7 cellular contexts compared by ENCODE assay signal in genomic region chr19:39845621-39846175, GRCh38. TPM values are rescaled to one million over a fixed set of nuclear protein-coding genes. Genes with fewer than 3 reads are reported as not detected.
DNase-seq lines count a peak whose midpoint lies in the region; ATAC-seq and TF ChIP-seq lines count a peak whose summit lies in the region.

No MANE protein-coding gene starts in this region.

- H2BK5ac ChIP-seq in neuronal stem cell (ENCODE audit: low read length): no peak overlapping the region

- ATAC-seq in GM18867 (IDR thresholded peaks at IDR 0.05; ENCODE audit: unreplicated experiment): no peak

- H3K14ac ChIP-seq in neuronal stem cell (ENCODE audit: low read length): no peak overlapping the region

- TF ChIP-seq CTCF in fibroblast of mammary gland (conservative IDR thresholded peaks at IDR 0.05; ENCODE audit: control insufficient read depth, insufficient read depth, low read depth, low read length): no peak

- WGBS in neuronal stem cell (ENCODE audit: extremely low coverage in 2 of 2, insufficient read length in 2 of 2, insufficient replicate concordance in 1 of 2), 2 donors: no CpG with 5 or more reads among the region's 26 CpGs

- peaks cover 7% of the 10 kb centered on the region for H3K79me1 ChIP-seq in neuronal stem cell (ENCODE audit: low read depth, low read length)

- H3K4ac ChIP-seq in neuronal stem cell (ENCODE audit: low read length): no peak overlapping the region

- H3K18ac ChIP-seq in neuronal stem cell (ENCODE audit: low read length): peak overlapping the region; percentile 57

- H3K27ac ChIP-seq in HUES48 (ENCODE audit: low read depth, low read length) (peak overlapping the region; percentile 65), neuronal stem cell (replicated peaks; ENCODE audit: low read length) (no peak overlapping the region)

- DNase-seq in G401 (ENCODE audit: low spot score) (peak; percentile 17), UCSD-AML1 (lab: John Stamatoyannopoulos, UW; ENCODE audit: unreplicated experiment) (peak; percentile 49), fibroblast of mammary gland (ENCODE audit: low read depth) (no peak), neuronal stem cell (ENCODE audit: low spot score) (no peak), NOMO-1 treated with DMSO at 0.1 percent for 48 hours (lab: John Stamatoyannopoulos, UW; ENCODE audit: unreplicated experiment) (no peak)

- no peak overlapping the region for H2BK15ac ChIP-seq in neuronal stem cell (ENCODE audit: low read length)

- H3K9me3 ChIP-seq in HUES48 (ENCODE audit: control insufficient read depth, insufficient read depth, low read length): no peaks in the 10 kb centered on the region
- no peaks in the 10 kb centered on the region for H3K9me3 ChIP-seq in neuronal stem cell (replicated peaks in 1 of 2; ENCODE audit: control insufficient read depth in 2 of 2, insufficient read depth in 1 of 2, low read depth in 1 of 2, low read length in 2 of 2)

- peak overlapping the region; percentile 71 for H3K4me2 ChIP-seq in neuronal stem cell (ENCODE audit: insufficient read depth, low read length, poor library complexity, severe bottlenecking)

- H3K9ac ChIP-seq in HUES48 (ENCODE audit: low read depth, low read length) (peak overlapping the region; percentile 82), neuronal stem cell (ENCODE audit: low read depth, low read length, poor library complexity) (peak overlapping the region; percentile 84)

- H3K27me3 ChIP-seq in HUES48 (ENCODE audit: control insufficient read depth, insufficient read depth, low read length): no peaks in the 10 kb centered on the region
- peaks cover 0 to 11% (median 0%) of the 10 kb centered on the region in 3 experiments for H3K27me3 ChIP-seq in neuronal stem cell (ENCODE audit: control insufficient read depth in 3 of 3, insufficient read depth in 3 of 3, low read depth in 1 of 3, low read length in 3 of 3)

- peaks cover 29% of the 10 kb centered on the region for H3K4me1 ChIP-seq in HUES48 (ENCODE audit: control insufficient read depth, insufficient read depth, low read length)
- H3K4me1 ChIP-seq in neuronal stem cell (ENCODE audit: control insufficient read depth in 2 of 2, insufficient read depth in 1 of 2, low read depth in 1 of 2, low read length in 2 of 2): peaks cover 11 to 20% of the 10 kb centered on the region in 2 donors

- peak overlapping the region; percentile 89 for H2AFZ ChIP-seq in neuronal stem cell (ENCODE audit: low read length)

- H3K4me3 ChIP-seq in HUES48 (ENCODE audit: low read depth, low read length) (peak overlapping the region; percentile 99), fibroblast of mammary gland (ENCODE audit: control insufficient read depth, low read depth, low read length) (peak overlapping the region; percentile 95), neuronal stem cell (ENCODE audit: low read length in 2 of 2) (peak overlapping the region; percentile 89 to 98)

- peak overlapping the region; percentile 33 for H2AK5ac ChIP-seq in neuronal stem cell (ENCODE audit: low read depth, low read length)

- peaks cover 2% of the 10 kb centered on the region for H3K36me3 ChIP-seq in HUES48 (ENCODE audit: control insufficient read depth, insufficient read depth, low read length)
- H3K36me3 ChIP-seq in neuronal stem cell (replicated peaks in 1 of 2; ENCODE audit: control insufficient read depth in 2 of 2, insufficient read depth in 2 of 2, low read length in 2 of 2): peaks cover under 1 to 10% of the 10 kb centered on the region in 2 donors

- no peak overlapping the region for H4K91ac ChIP-seq in neuronal stem cell (ENCODE audit: low read depth, low read length, poor library complexity)

- H4K8ac ChIP-seq in neuronal stem cell (ENCODE audit: low read depth, low read length): no peak overlapping the region

- H3K23ac ChIP-seq in neuronal stem cell (ENCODE audit: low read depth, low read length, poor library complexity): peak overlapping the region; percentile 50

- peak overlapping the region; percentile 11 for H2BK12ac ChIP-seq in neuronal stem cell (ENCODE audit: low read length)

- H2BK120ac ChIP-seq in neuronal stem cell (ENCODE audit: low read depth, low read length): no peak overlapping the region

- in situ Hi-C loops in G401 (cut with HindIII; ENCODE audit: low sequenced_read_pairs): no loop called here

RNA-seq across cellular contexts. Expression of gene FBL, which starts 0.5 kb away (rescaled TPM):
- total RNA-seq in G401 (2014; rRNA removed; shearing (Covaris generic)): 505 and 527 TPM in 2 replicates
- 435 TPM for polyA plus RNA-seq in neuronal stem cell (2013, experiment 1 of 2)
- polyA plus RNA-seq in neuronal stem cell (2013, experiment 2 of 2): 415 TPM

RNA-seq across cellular contexts. Expression of gene DYRK1B, which starts 11.7 kb away (rescaled TPM):
- 11.8 and 12.9 TPM in 2 replicates for total RNA-seq in G401 (2014; rRNA removed; shearing (Covaris generic))
- polyA plus RNA-seq in neuronal stem cell (2013, experiment 1 of 2): 36.7 TPM
- 35.1 TPM for polyA plus RNA-seq in neuronal stem cell (2013, experiment 2 of 2)

Comparison
In these comparisons a context has a peak if more than half of its experiments do, and no peak if none do; other contexts are left out.
1. DNase-seq: peak in G401 (single experiment) and UCSD-AML1 (single experiment); none in fibroblast of mammary gland (single experiment), neuronal stem cell (single experiment) and NOMO-1 treated with DMSO at 0.1 percent for 48 hours (single experiment).
2. Peak in every context shown above with its lines, with median percentiles within 50 percentile points of each other: H3K4me3 ChIP-seq.